Comparison of ENCODE assay signal across 8 cellular contexts in the genomic region with DNA sequence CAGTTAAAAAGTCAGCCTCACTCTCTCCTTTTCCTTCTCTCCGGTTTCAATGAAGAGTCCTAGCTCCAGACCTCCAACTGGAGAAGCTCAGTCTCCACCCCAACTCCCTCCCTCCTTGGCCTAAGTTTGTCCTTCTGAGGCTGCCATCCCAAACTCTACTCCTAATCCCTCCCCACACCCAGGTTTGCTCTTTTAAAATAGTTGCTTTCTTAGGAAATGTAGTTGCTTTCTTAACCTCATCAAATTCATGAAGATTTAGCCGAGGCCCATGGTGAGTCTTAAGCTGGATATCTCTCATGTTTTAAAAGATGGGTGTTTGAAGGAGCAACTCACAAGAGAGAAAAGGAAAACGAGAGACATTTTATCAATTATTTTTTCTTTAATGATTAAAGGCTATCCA. TPM values are rescaled to one million over a fixed set of nuclear protein-coding genes. Genes with fewer than 3 reads are reported as not detected.
A peak's percentile ranks its signal among the peaks of the same experiment; 100 is the strongest.
DNase-seq lines count a peak whose midpoint lies in the region; ATAC-seq and TF ChIP-seq lines count a peak whose summit lies in the region.

No MANE protein-coding gene starts in this region.

- H3F3A ChIP-seq in smooth muscle cell (ENCODE audit: low read depth): no peaks in the 10 kb centered on the region

- peaks cover 3% of the 10 kb centered on the region for H3K79me2 ChIP-seq in smooth muscle cell (ENCODE audit: low read depth)

- no peaks in the 10 kb centered on the region for H3K9me3 ChIP-seq in heart left ventricle
- no peaks in the 10 kb centered on the region for H3K9me3 ChIP-seq in smooth muscle cell (replicated peaks; ENCODE audit: low read depth)

- no peak for TF ChIP-seq POLR2A in heart left ventricle (IDR thresholded peaks at IDR 0.05)

- H4K20me1 ChIP-seq in smooth muscle cell (ENCODE audit: low read depth): no peaks in the 10 kb centered on the region

- H3K4me3 ChIP-seq in heart left ventricle (peak overlapping the region in 9 of 12 donors; percentile 62 to 95 (median 80)), smooth muscle cell (peak overlapping the region; percentile 3)

- intact Hi-C loops in heart left ventricle (cut with DNase I): no loop called here

- H3K4me1 ChIP-seq in heart left ventricle: peaks cover 0 to 27% (median 10%) of the 10 kb centered on the region in 12 donors
- peaks cover 9% of the 10 kb centered on the region for H3K4me1 ChIP-seq in smooth muscle cell (ENCODE audit: low read depth)

- peak overlapping the region; percentile 97 to 98 for H3K4me3 Mint-ChIP-seq in activated T-cell treated with anti-CD3 and anti-CD28 coated beads, Interleukin-2, amount 50 U/mL, for 72 hours

- H3K4me2 ChIP-seq in smooth muscle cell: peak overlapping the region; percentile 93

- H3K27me3 Mint-ChIP-seq in activated T-cell treated with anti-CD3 and anti-CD28 coated beads, Interleukin-2, amount 50 U/mL, for 72 hours (ENCODE audit: low read depth): no peaks in the 10 kb centered on the region

- WGBS in heart left ventricle, 4 donors: 71 to 80% (median 76%) methylated on average over 3 of the region's 3 CpGs
- 74% methylated on average over 3 of the region's 3 CpGs for WGBS in smooth muscle cell (ENCODE audit: low lambda C conversion rate)

- TF ChIP-seq CTCF in heart left ventricle (IDR thresholded peaks at IDR 0.05): no peak
- TF ChIP-seq CTCF in smooth muscle cell (IDR thresholded peaks at IDR 0.05; ENCODE audit: borderline replicate concordance, insufficient read depth, poor library complexity, severe bottlenecking): no peak

- peaks cover 34% of the 10 kb centered on the region for H3K4me1 Mint-ChIP-seq in activated T-cell treated with anti-CD3 and anti-CD28 coated beads, Interleukin-2, amount 50 U/mL, for 72 hours (ENCODE audit: low read depth)

- no peaks in the 10 kb centered on the region for H3K9me3 Mint-ChIP-seq in activated T-cell treated with anti-CD3 and anti-CD28 coated beads, Interleukin-2, amount 50 U/mL, for 72 hours

- peak overlapping the region in 6 of 12 donors; percentile 66 to 85 (median 80) for H3K27ac ChIP-seq in heart left ventricle
- H3K27ac ChIP-seq in smooth muscle cell (ENCODE audit: low read depth): no peak overlapping the region

- H3K9ac ChIP-seq in smooth muscle cell (ENCODE audit: low read depth): no peak overlapping the region

- H3K27ac Mint-ChIP-seq in activated T-cell treated with anti-CD3 and anti-CD28 coated beads, Interleukin-2, amount 50 U/mL, for 72 hours: peak overlapping the region; percentile 99

- H2AFZ ChIP-seq in smooth muscle cell (ENCODE audit: low read depth): peak overlapping the region; percentile 99

- peak; percentile 25 to 28 for DNase-seq in AML-193 (lab: John Stamatoyannopoulos, UW)
- peak; percentile 27 for DNase-seq in HS-27A (ENCODE audit: low read depth)
- DNase-seq in activated T-cell treated with anti-CD3 and anti-CD28 coated beads, Interleukin-2, amount 50 U/mL, for 72 hours: peak; percentile 21 to 32
- peak in 4 of 5 donors; percentile 28 to 38 (median 37) for DNase-seq in heart left ventricle
- DNase-seq in smooth muscle cell (lab: John Stamatoyannopoulos, UW; ENCODE audit: unreplicated experiment): no peak
- DNase-seq in SIG-M5 (lab: John Stamatoyannopoulos, UW): no peak
- no peak for DNase-seq in DMS114 treated with DMSO at 0.1 percent for 48 hours (lab: John Stamatoyannopoulos, UW; ENCODE audit: unreplicated experiment)
- no peak for DNase-seq in Kasumi-1 (lab: John Stamatoyannopoulos, UW)

- H3K36me3 ChIP-seq in heart left ventricle: peaks cover 0 to 19% (median 7%) of the 10 kb centered on the region in 9 donors
- H3K36me3 ChIP-seq in smooth muscle cell (ENCODE audit: low read depth): no peaks in the 10 kb centered on the region

- peaks cover 1 to 3% of the 10 kb centered on the region in 2 donors for H3K36me3 Mint-ChIP-seq in activated T-cell treated with anti-CD3 and anti-CD28 coated beads, Interleukin-2, amount 50 U/mL, for 72 hours (ENCODE audit: insufficient read depth in 2 of 2)

- peak in 1 of 2 donors; percentile 24 for ATAC-seq in activated T-cell treated with anti-CD3 and anti-CD28 coated beads, Interleukin-2, amount 50 U/mL, for 72 hours (replicated peaks in 1 of 2)
- peak in 3 of 4 donors; percentile 48 to 74 (median 52) for ATAC-seq in heart left ventricle

- no peaks in the 10 kb centered on the region for H3K27me3 ChIP-seq in heart left ventricle
- no peaks in the 10 kb centered on the region for H3K27me3 ChIP-seq in smooth muscle cell (ENCODE audit: low read depth)

RNA-seq across cellular contexts. Expression of a gene that starts 0.9 kb away (rescaled TPM):
- total RNA-seq in activated T-cell treated with anti-CD3 and anti-CD28 coated beads, Interleukin-2, amount 50 U/mL, for 72 hours: 10 to 100 TPM; 49.1 to 56.4 TPM
- total RNA-seq in heart left ventricle (10 to 100 TPM; 37.8 to 76.1 (median 53.5) TPM), smooth muscle cell (37.2 and 43.7 TPM in 2 replicates)
- polyA plus RNA-seq in heart left ventricle (10 to 100 TPM in 1 of 2 donors, 1 to 10 TPM in 1; 7.7 to 26.0 TPM), smooth muscle cell (14.5 and 14.7 TPM in 2 replicates)

Comparison
In these comparisons a context has a peak if more than half of its experiments do, and no peak if none do; other contexts are left out.
1. DNase-seq: peak in AML-193 (2 of 2), HS-27A (single experiment), activated T-cell treated with anti-CD3 and anti-CD28 coated beads, Interleukin-2, amount 50 U/mL, for 72 hours (2 of 2) and heart left ventricle (4 of 5); none in smooth muscle cell (single experiment), SIG-M5 (single experiment), DMS114 treated with DMSO at 0.1 percent for 48 hours (single experiment) and Kasumi-1 (0 of 2).